9 cellular contexts compared by ENCODE assay signal in the genomic region with DNA sequence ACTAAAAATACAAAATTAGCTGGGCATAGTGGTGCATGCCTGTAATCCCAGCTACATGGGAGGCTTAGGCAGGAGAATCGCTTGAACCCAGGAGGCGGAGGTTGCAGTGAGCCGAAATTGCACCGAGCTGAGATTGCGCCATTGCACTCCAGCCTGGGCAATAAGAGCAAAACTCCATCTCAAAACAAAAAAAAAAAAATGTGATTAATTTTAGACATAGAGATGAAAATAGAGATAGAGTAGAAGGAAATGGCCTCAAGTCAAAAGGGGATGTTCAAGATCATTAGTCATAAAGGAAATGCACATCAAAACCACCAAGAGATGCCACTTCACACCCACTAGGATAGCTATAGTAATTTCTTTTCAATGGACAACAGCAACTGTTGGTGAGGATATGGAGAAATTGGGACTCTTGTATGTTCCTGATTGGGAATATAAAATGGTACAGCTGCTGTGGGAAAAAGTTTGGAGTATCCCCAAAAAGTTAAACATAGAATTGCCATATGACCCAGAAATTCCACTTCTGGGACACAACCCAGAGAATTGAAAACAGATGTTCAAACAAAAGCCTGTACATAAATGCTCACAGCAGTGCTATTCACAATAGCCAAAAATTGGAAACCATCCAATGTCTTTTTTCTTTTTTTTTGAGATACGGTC. TPM values are rescaled to one million over a fixed set of nuclear protein-coding genes. Genes with fewer than 3 reads are reported as not detected.
DNase-seq lines count a peak whose midpoint lies in the region; ATAC-seq and TF ChIP-seq lines count a peak whose summit lies in the region.
"Had no signal": no experiment of that assay in that cellular context is flagged by ENCODE, and none has a peak within 500 bp of the region (broad histone marks: within the 10 kb centered on the region; RNA-seq: fewer than 3 reads in every experiment).

No MANE protein-coding gene starts in this region.

- no TSS peak for BruUV-seq in mammary epithelial cell (replicated peaks; lab: Mats Ljungman, UMichigan)

- peaks cover 11% of the 10 kb centered on the region for H3K4me1 ChIP-seq in mammary epithelial cell (ENCODE audit: insufficient read depth, low read length)
- peaks cover 0 to 4% of the 10 kb centered on the region in 2 donors for H3K4me1 ChIP-seq in neuronal stem cell (ENCODE audit: control insufficient read depth in 2 of 2, insufficient read depth in 1 of 2, low read depth in 1 of 2, low read length in 2 of 2)
- no peaks in the 10 kb centered on the region for H3K4me1 ChIP-seq in smooth muscle cell (ENCODE audit: low read depth)

- H3K9me3 ChIP-seq in mammary epithelial cell (replicated peaks; ENCODE audit: insufficient read depth, low read length) = no peaks in the 10 kb centered on the region
- no peaks in the 10 kb centered on the region for H3K9me3 ChIP-seq in neuronal stem cell (replicated peaks in 1 of 2; ENCODE audit: control insufficient read depth in 2 of 2, insufficient read depth in 1 of 2, low read depth in 1 of 2, low read length in 2 of 2)
- no peaks in the 10 kb centered on the region for H3K9me3 ChIP-seq in smooth muscle cell (replicated peaks; ENCODE audit: low read depth)

- no peak overlapping the region for H3K18ac ChIP-seq in neuronal stem cell (ENCODE audit: low read length)

- intact Hi-C loops in mammary epithelial cell (cut with micrococcal nuclease) = no loop called here
- intact Hi-C loops in activated naive CD4-positive, alpha-beta T cell treated with anti-CD3 and anti-CD28 coated beads for 36 hours (cut with micrococcal nuclease) = loop anchor here (1.0 to 2.0 kb wide), 2 partner anchors 13 to 24 kb away; no protein-coding TSS in a partner anchor

- no peaks in the 10 kb centered on the region for H3K79me2 ChIP-seq in mammary epithelial cell (ENCODE audit: insufficient read depth, low read length)
- H3K79me2 ChIP-seq in smooth muscle cell (ENCODE audit: low read depth) = no peaks in the 10 kb centered on the region

- no peak overlapping the region for H3K23ac ChIP-seq in neuronal stem cell (ENCODE audit: low read depth, low read length, poor library complexity)

- H3K4me2 ChIP-seq in mammary epithelial cell (ENCODE audit: insufficient read depth, low read depth, low read length) = no peak overlapping the region
- H3K4me2 ChIP-seq in neuronal stem cell (ENCODE audit: insufficient read depth, low read length, poor library complexity, severe bottlenecking) = peak overlapping the region; percentile 11
- H3K4me2 ChIP-seq in smooth muscle cell = no peak overlapping the region

- no peaks in the 10 kb centered on the region for H3K27me3 Mint-ChIP-seq in activated naive CD4-positive, alpha-beta T cell treated with anti-CD3 and anti-CD28 coated beads for 36 hours (ENCODE audit: low read depth)

- no peak for ATAC-seq in HG02678 (IDR thresholded peaks at IDR 0.05; ENCODE audit: unreplicated experiment)
- no peak for ATAC-seq in HG02885 (IDR thresholded peaks at IDR 0.05; ENCODE audit: poor library complexity, unreplicated experiment)
- ATAC-seq: K562 had no signal

- no peak for TF ChIP-seq CTCF in GM12865 (IDR thresholded peaks at IDR 0.05; ENCODE audit: insufficient read depth, low read depth, low read length, missing control alignments)
- no peak for TF ChIP-seq CTCF in mammary epithelial cell (conservative IDR thresholded peaks at IDR 0.05 in 1 of 2, IDR thresholded peaks at IDR 0.05 in 1 of 2; ENCODE audit: extremely low read depth in 1 of 2, insufficient read depth in 1 of 2, low read depth in 1 of 2, low read length in 2 of 2)
- TF ChIP-seq CTCF in smooth muscle cell (IDR thresholded peaks at IDR 0.05; ENCODE audit: borderline replicate concordance, insufficient read depth, poor library complexity, severe bottlenecking) = no peak

- no peak overlapping the region for H2AK5ac ChIP-seq in neuronal stem cell (ENCODE audit: low read depth, low read length)

- no peak overlapping the region for H4K91ac ChIP-seq in neuronal stem cell (ENCODE audit: low read depth, low read length, poor library complexity)

- H2BK120ac ChIP-seq in neuronal stem cell (ENCODE audit: low read depth, low read length) = no peak overlapping the region

- H3K27ac ChIP-seq in mammary epithelial cell (ENCODE audit: insufficient read depth, low read depth, low read length) = no peak overlapping the region
- no peak overlapping the region for H3K27ac ChIP-seq in neuronal stem cell (replicated peaks; ENCODE audit: low read length)
- no peak overlapping the region for H3K27ac ChIP-seq in smooth muscle cell (ENCODE audit: low read depth)

- H3K27me3 ChIP-seq in mammary epithelial cell (ENCODE audit: insufficient read depth, low read length) (no peaks in the 10 kb centered on the region), neuronal stem cell (ENCODE audit: control insufficient read depth in 3 of 3, insufficient read depth in 3 of 3, low read depth in 1 of 3, low read length in 3 of 3) (no peaks in the 10 kb centered on the region), smooth muscle cell (ENCODE audit: low read depth) (no peaks in the 10 kb centered on the region)

- H2BK5ac ChIP-seq in neuronal stem cell (ENCODE audit: low read length) = no peak overlapping the region

- H4K20me1 ChIP-seq in mammary epithelial cell (ENCODE audit: insufficient read depth, low read length) (no peaks in the 10 kb centered on the region), smooth muscle cell (ENCODE audit: low read depth) (peaks cover 5% of the 10 kb centered on the region)

- H3K4me3 ChIP-seq in GM12865 (ENCODE audit: low read depth, low read length) (no peak overlapping the region), mammary epithelial cell (replicated peaks in 1 of 3; ENCODE audit: insufficient read depth in 1 of 3, low read depth in 2 of 3, low read length in 3 of 3) (no peak overlapping the region), neuronal stem cell (ENCODE audit: low read length in 2 of 2) (no peak overlapping the region), smooth muscle cell (no peak overlapping the region)
- H3K4me3 ChIP-seq: K562 had no signal

- dilution Hi-C loops in mammary epithelial cell (cut with HindIII; ENCODE audit: low sequenced_read_pairs) = no loop called here

- H4K8ac ChIP-seq in neuronal stem cell (ENCODE audit: low read depth, low read length) = no peak overlapping the region

- H3K14ac ChIP-seq in neuronal stem cell (ENCODE audit: low read length) = no peak overlapping the region

- H2BK15ac ChIP-seq in neuronal stem cell (ENCODE audit: low read length) = no peak overlapping the region

- in situ Hi-C loops in mammary epithelial cell (cut with MboI; ENCODE audit: low sequenced_read_pairs in 2 of 2) = no loop called here

- H3K4me1 Mint-ChIP-seq in activated naive CD4-positive, alpha-beta T cell treated with anti-CD3 and anti-CD28 coated beads for 36 hours (ENCODE audit: low read depth) = peaks cover 27% of the 10 kb centered on the region

- H3K4ac ChIP-seq in neuronal stem cell (ENCODE audit: low read length) = no peak overlapping the region

- H2BK12ac ChIP-seq in neuronal stem cell (ENCODE audit: low read length) = no peak overlapping the region

- no peak overlapping the region for H3K4me3 Mint-ChIP-seq in activated naive CD4-positive, alpha-beta T cell treated with anti-CD3 and anti-CD28 coated beads for 36 hours

- H3K9me3 Mint-ChIP-seq in activated naive CD4-positive, alpha-beta T cell treated with anti-CD3 and anti-CD28 coated beads for 36 hours = no peaks in the 10 kb centered on the region

- DNase-seq in GM12865 (ENCODE audit: low read depth) (peak; percentile 32), NCI-H1694 (lab: John Stamatoyannopoulos, UW) (peak; percentile 9), mammary epithelial cell (peak; percentile 74), neuronal stem cell (ENCODE audit: low spot score) (no peak), smooth muscle cell (lab: John Stamatoyannopoulos, UW; ENCODE audit: unreplicated experiment) (no peak)
- no peak for DNase-seq in activated naive CD4-positive, alpha-beta T cell treated with anti-CD3 and anti-CD28 coated beads for 36 hours

- H3F3A ChIP-seq in smooth muscle cell (ENCODE audit: low read depth) = no peaks in the 10 kb centered on the region

- no peaks in the 10 kb centered on the region for H3K36me3 ChIP-seq in mammary epithelial cell (ENCODE audit: insufficient read depth, low read length)
- H3K36me3 ChIP-seq in neuronal stem cell (replicated peaks in 1 of 2; ENCODE audit: control insufficient read depth in 2 of 2, insufficient read depth in 2 of 2, low read length in 2 of 2) = peaks cover 2 to 3% of the 10 kb centered on the region in 2 donors
- H3K36me3 ChIP-seq in smooth muscle cell (ENCODE audit: low read depth) = no peaks in the 10 kb centered on the region

- no peak overlapping the region for H3K27ac Mint-ChIP-seq in activated naive CD4-positive, alpha-beta T cell treated with anti-CD3 and anti-CD28 coated beads for 36 hours

- no peaks in the 10 kb centered on the region for H3K79me1 ChIP-seq in neuronal stem cell (ENCODE audit: low read depth, low read length)

- WGBS in mammary epithelial cell (ENCODE audit: low coverage, missing lambda C conversion rate) = 60% methylated on average over 5 of the region's 6 CpGs
- no CpG with 5 or more reads among the region's 6 CpGs for WGBS in neuronal stem cell (ENCODE audit: extremely low coverage in 2 of 2, insufficient read length in 2 of 2, insufficient replicate concordance in 1 of 2), 2 donors
- WGBS in smooth muscle cell (ENCODE audit: low lambda C conversion rate) = 90% methylated on average over 6 of the region's 6 CpGs

- no peak overlapping the region for H3K9ac ChIP-seq in mammary epithelial cell (ENCODE audit: insufficient read depth, low read length)
- H3K9ac ChIP-seq in neuronal stem cell (ENCODE audit: low read depth, low read length, poor library complexity) = no peak overlapping the region
- no peak overlapping the region for H3K9ac ChIP-seq in smooth muscle cell (ENCODE audit: low read depth)

- CTCF ChIA-PET in mammary epithelial cell (lab: Charles Lee; ENCODE audit: low non-redundant PET) = interaction anchor here (0.8 kb wide), 1 partner anchor 10 kb away, joined by 7 read pairs; no protein-coding TSS in a partner anchor
- CTCF ChIA-PET in activated naive CD4-positive, alpha-beta T cell treated with anti-CD3 and anti-CD28 coated beads for 36 hours (lab: Charles Lee) = interaction anchor here (0.7 to 1.7 kb wide), 2 partner anchors 21 to 86 kb away, joined by 4 to 8 read pairs; no protein-coding TSS in a partner anchor

- H3K36me3 Mint-ChIP-seq in activated naive CD4-positive, alpha-beta T cell treated with anti-CD3 and anti-CD28 coated beads for 36 hours (ENCODE audit: low read depth) = peaks cover 15% of the 10 kb centered on the region

- H2AFZ ChIP-seq in mammary epithelial cell (ENCODE audit: low read depth, low read length) (no peak overlapping the region), neuronal stem cell (ENCODE audit: low read length) (no peak overlapping the region), smooth muscle cell (ENCODE audit: low read depth) (no peak overlapping the region)

RNA-seq across cellular contexts. Expression of a gene that starts 55.4 kb away (rescaled TPM):
- total RNA-seq in mammary epithelial cell (10 to 100 TPM; 35.3 to 47.4 TPM), smooth muscle cell (19.0 and 23.9 TPM in 2 replicates)
- polyA plus RNA-seq in mammary epithelial cell (29.6 TPM), smooth muscle cell (9.4 and 12.8 TPM in 2 replicates)
- 207 TPM for polyA minus RNA-seq in mammary epithelial cell
- polyA plus RNA-seq in neuronal stem cell (2013, experiment 1 of 2) = 7.2 TPM
- 7.2 TPM for polyA plus RNA-seq in neuronal stem cell (2013, experiment 2 of 2)
- total RNA-seq in activated naive CD4-positive, alpha-beta T cell treated with anti-CD3 and anti-CD28 coated beads for 36 hours = 10 to 100 TPM; 57.2 to 64.9 TPM

Comparison
In these comparisons a context has a peak if more than half of its experiments do, and no peak if none do; other contexts are left out.
1. DNase-seq: peak in GM12865 (single experiment), NCI-H1694 (single experiment) and mammary epithelial cell (single experiment); none in neuronal stem cell (single experiment), smooth muscle cell (single experiment) and activated naive CD4-positive, alpha-beta T cell treated with anti-CD3 and anti-CD28 coated beads for 36 hours (single experiment).